Comparison of ENCODE assay signal across 9 cellular contexts in genomic region chr20:653590-654426, GRCh38. TPM values are rescaled to one million over a fixed set of nuclear protein-coding genes. Genes with fewer than 3 reads are reported as not detected.
DNase-seq lines count a peak whose midpoint lies in the region; ATAC-seq, FAIRE-seq and TF ChIP-seq lines count a peak whose summit lies in the region.
"Had no signal": no experiment of that assay in that cellular context is flagged by ENCODE, and none has a peak within 500 bp of the region (broad histone marks: within the 10 kb centered on the region; RNA-seq: fewer than 3 reads in every experiment).

No MANE protein-coding gene starts in this region.

- no peaks in the 10 kb centered on the region for H3K79me2 ChIP-seq in H1 (ENCODE audit: control insufficient read depth in 1 of 2, insufficient read depth in 2 of 2, low read length in 2 of 2)

- H3K27ac Mint-ChIP-seq in neural crest cell (ENCODE audit: unreplicated experiment), result peak overlapping the region; percentile 25

- no peak for TF ChIP-seq RAD21 in H1 (IDR thresholded peaks at IDR 0.05 in 1 of 2, conservative IDR thresholded peaks at IDR 0.05 in 1 of 2; ENCODE audit: low read depth in 2 of 2, low read length in 2 of 2)

- no peak overlapping the region for H3K4ac ChIP-seq in H1 (replicated peaks; ENCODE audit: insufficient read length, low read depth, low read length)

- H3K9ac ChIP-seq in NT2/D1 (ENCODE audit: insufficient read length, low read depth), result peak overlapping the region; percentile 56
- peak overlapping the region in 2 of 4 experiments; percentile 8 to 13; a peak in 1 of 7 replicates for H3K9ac ChIP-seq in H1 (replicated peaks in 1 of 4; ENCODE audit: extremely low read depth in 1 of 4, low read depth in 3 of 4, low read length in 3 of 4)

- H2BK120ac ChIP-seq in H1 (replicated peaks; ENCODE audit: low read depth, low read length), result no peak overlapping the region

- POLR2A ChIA-PET in H1 (lab: Charles Lee; ENCODE audit: partially characterized antibody), result interaction anchor here (1.8 kb wide), 1 partner anchor 11 kb away, joined by 4 read pairs; no protein-coding TSS in a partner anchor

- H3K4me3 ChIP-seq in NT2/D1 (ENCODE audit: insufficient read length, low read depth) (peak overlapping the region; percentile 33), H1 (ENCODE audit: extremely low read depth in 1 of 4, insufficient read depth in 2 of 4, low read depth in 3 of 4, low read length in 4 of 4) (peak overlapping the region; percentile 37 to 72 (median 58))

- peaks cover 7% of the 10 kb centered on the region for H3K4me1 ChIP-seq in NT2/D1 (ENCODE audit: insufficient read depth, insufficient read length)
- peaks cover 16 to 26% (median 17%) of the 10 kb centered on the region in 4 experiments for H3K4me1 ChIP-seq in H1 (replicated peaks in 1 of 4; ENCODE audit: control insufficient read depth in 3 of 4, insufficient read depth in 4 of 4, low read length in 3 of 4)

- H3K23ac ChIP-seq in H1 (ENCODE audit: insufficient read length), result no peak overlapping the region

- peak overlapping the region; percentile 47; the same call in 1 of the 2 replicates for H2AK5ac ChIP-seq in H1 (ENCODE audit: low read depth, low read length)

- no peak overlapping the region for H3K56ac ChIP-seq in H1 (replicated peaks; ENCODE audit: insufficient read length, low read depth, low read length)

- ATAC-seq in HG03442 (IDR thresholded peaks at IDR 0.05; ENCODE audit: unreplicated experiment), result no peak

- no peak for FAIRE-seq in H1 (lab: Jason Lieb, UNC)
- FAIRE-seq: colon had no signal

- no peaks in the 10 kb centered on the region for H3K9me3 Mint-ChIP-seq in neural crest cell

- peak overlapping the region; percentile 84; the same call in 1 of the 2 replicates for H2BK20ac ChIP-seq in H1 (ENCODE audit: low read length)

- H3K27ac ChIP-seq in H1 (ENCODE audit: low read depth, low read length), result no peak overlapping the region

- H4K8ac ChIP-seq in H1 (ENCODE audit: extremely low read depth, insufficient read depth, low read length), result peak overlapping the region; percentile 60; the same call in 1 of the 2 replicates

- H4K5ac ChIP-seq in H1 (ENCODE audit: insufficient read length, low read depth, low read length), result no peak overlapping the region

- peaks cover 5% of the 10 kb centered on the region for H3K36me3 Mint-ChIP-seq in neural crest cell (ENCODE audit: low read depth)

- TF ChIP-seq POLR2A in H1 (IDR thresholded peaks at IDR 0.05; ENCODE audit: control extremely low read depth in 1 of 2, low read depth in 2 of 2, low read length in 2 of 2), result no peak

- CTCF ChIA-PET in H1 (lab: Charles Lee; ENCODE audit: partially characterized antibody), result interaction anchor here (1.4 to 3.9 kb wide), 5 partner anchors 9 to 83 kb away, joined by 3 to 45 read pairs (median 8); no protein-coding TSS in a partner anchor

- peak overlapping the region; percentile 65 to 73 for H3K4me2 ChIP-seq in H1 (ENCODE audit: insufficient read depth in 1 of 2, low read depth in 2 of 2, low read length in 2 of 2)

- H3K9me3 ChIP-seq in NT2/D1 (ENCODE audit: insufficient read depth, low read length) (no peaks in the 10 kb centered on the region), H1 (ENCODE audit: insufficient read depth in 2 of 2, low read depth in 1 of 2, low read length in 1 of 2) (no peaks in the 10 kb centered on the region)

- peak overlapping the region; percentile 20 for H4K91ac ChIP-seq in H1 (replicated peaks; ENCODE audit: insufficient read length, low read length)

- H2BK12ac ChIP-seq in H1 (ENCODE audit: low read depth, low read length), result peak overlapping the region; percentile 51

- peaks cover 29% of the 10 kb centered on the region for H3K27me3 Mint-ChIP-seq in neural crest cell (ENCODE audit: low read depth)

- H3K79me1 ChIP-seq in H1 (ENCODE audit: low read depth, low read length), result no peaks in the 10 kb centered on the region

- H4K20me1 ChIP-seq in H1 (replicated peaks in 1 of 2; ENCODE audit: control insufficient read depth in 1 of 2, insufficient read depth in 2 of 2, low read length in 2 of 2), result peaks cover 0 to 4% of the 10 kb centered on the region in 2 experiments

- TF ChIP-seq CTCF in H1 (IDR thresholded peaks at IDR 0.05; ENCODE audit: control extremely low read depth in 1 of 3, insufficient read depth in 1 of 3, low read depth in 1 of 3, low read length in 3 of 3) (no peak), neural crest cell (conservative IDR thresholded peaks at IDR 0.05) (no peak)

- 50% methylated on average over 27 of the region's 31 CpGs; no CpG with 5 or more reads in 1 of the 2 experiments for WGBS in H1 (ENCODE audit: extremely low coverage in 1 of 2, insufficient coverage in 1 of 2, insufficient read length in 1 of 2, insufficient replicate concordance in 2 of 2, low coverage in 1 of 2, low lambda C conversion rate in 2 of 2, missing lambda C conversion rate in 1 of 2), 2 experiments

- TF ChIP-seq EP300 in H1 (IDR thresholded peaks at IDR 0.05; ENCODE audit: borderline replicate concordance in 1 of 2, low read depth in 2 of 2, low read length in 2 of 2), result no peak

- H2BK15ac ChIP-seq in H1 (ENCODE audit: low read length), result peak overlapping the region; percentile 82

- H3K36me3 ChIP-seq in NT2/D1 (ENCODE audit: insufficient read depth, insufficient read length, low read length) (peaks cover 19% of the 10 kb centered on the region), H1 (ENCODE audit: control insufficient read depth in 2 of 4, insufficient read depth in 4 of 4, low read length in 3 of 4) (no peaks in the 10 kb centered on the region)

- H3K27me3 ChIP-seq in NT2/D1 (ENCODE audit: insufficient read depth, insufficient read length) (no peaks in the 10 kb centered on the region), H1 (replicated peaks in 1 of 4; ENCODE audit: control insufficient read depth in 3 of 4, extremely low read depth in 1 of 4, insufficient read depth in 3 of 4, low read length in 3 of 4) (peaks cover 0 to 7% (median 0%) of the 10 kb centered on the region in 4 experiments; a peak in 3 of 7 replicates)

- peak overlapping the region; percentile 62 for H3K4me3 Mint-ChIP-seq in neural crest cell

- peak overlapping the region; percentile 9 for H3K18ac ChIP-seq in H1 (ENCODE audit: extremely low read depth, low read length)

- peaks cover 10% of the 10 kb centered on the region; the same call in 1 of the 2 replicates for H3K23me2 ChIP-seq in H1 (ENCODE audit: low read depth, low read length)

- 0 out of 2 replicates have a peak overlapping the region, but pooled peaks have one; percentile 17 for H2AFZ ChIP-seq in H1 (ENCODE audit: low read length)

- no peak overlapping the region for H2BK5ac ChIP-seq in H1 (ENCODE audit: low read depth, low read length)

- H3K4me1 Mint-ChIP-seq in neural crest cell, result peaks cover 15% of the 10 kb centered on the region

- peak overlapping the region; percentile 2 for H3K14ac ChIP-seq in H1 (ENCODE audit: insufficient read length)

- DNase-seq in CD1c-positive myeloid dendritic cell (ENCODE audit: extremely low spot score) (peak; percentile 51), NT2/D1 (ENCODE audit: low read depth, low spot score) (no peak), H1 (ENCODE audit: low read depth in 1 of 2, low spot score in 2 of 2) (no peak), neural crest cell (ENCODE audit: low read depth, low spot score) (no peak), HT-29 (ENCODE audit: low spot score) (no peak), activated gamma-delta T cell treated with Interleukin-2 at 50 U/mL for 16 hours (no peak)
- DNase-seq in stimulated activated CD4-positive, alpha-beta T cell treated with anti-CD3 and anti-CD28 coated beads, Interleukin-1b, Interleukin-23, amount 100 ng/mL, for 48 hours, result no peak

TF ChIP-seq in H1, 55 proteins besides CTCF, POLR2A, EP300 and RAD21 (continues in another document):
- TF ChIP-seq TAF7 (optimal IDR thresholded peaks at IDR 0.05; ENCODE audit: borderline replicate concordance, low read depth, low read length) (peak; percentile 5), POLR2AphosphoS5 (IDR thresholded peaks at IDR 0.05; ENCODE audit: low read depth, low read length) (no peak), CTBP2 (IDR thresholded peaks at IDR 0.05; ENCODE audit: borderline replicate concordance, insufficient read depth, insufficient read length, low read length) (no peak)

RNA-seq across cellular contexts. Expression of gene SRXN1, which starts 0.8 kb away (rescaled TPM):
- 15.8 and 16.7 TPM in 2 replicates for total RNA-seq in H1 (2021; fragmentation: NEBNext Ultra II Directional; extraction: Animal tissue kit (Norgen Biotek cat#: 25700))
- 12.2 and 12.7 TPM in 2 replicates for polyA plus RNA-seq in H1 (2011; rRNA removed)
- polyA plus RNA-seq in H1 (2011; cell fraction: cytosol; rRNA removed), result 15.8 TPM
- polyA plus RNA-seq in H1 (2011; cell fraction: nucleus; rRNA removed), result 7.5 TPM
- polyA plus RNA-seq in H1 (2012, experiment 1 of 2), result 15.0 to 16.5 TPM (median 15.5 TPM) in 4 replicates
- 5.7 TPM for polyA plus RNA-seq in H1 (2012, experiment 2 of 2)
- polyA plus RNA-seq in H1 (2013, experiment 1 of 2), result 13.5 TPM
- 13.9 TPM for polyA plus RNA-seq in H1 (2013, experiment 2 of 2)
- polyA minus RNA-seq in H1 (2011; rRNA and poly(A)+ RNA removed), result 14.4 and 15.9 TPM in 2 replicates
- 5.9 TPM for polyA minus RNA-seq in H1 (2011; cell fraction: cytosol; rRNA and poly(A)+ RNA removed)
- polyA minus RNA-seq in H1 (2011; cell fraction: nucleus; rRNA and poly(A)+ RNA removed), result 7.6 TPM
- 10.7 and 12.6 TPM in 2 replicates for total RNA-seq in neural crest cell
- total RNA-seq in HT-29 (2014; rRNA removed; shearing (Covaris generic)), result 56.4 and 65.1 TPM in 2 replicates

RNA-seq across cellular contexts. Expression of gene SCRT2, which starts 21.8 kb away (rescaled TPM):
- 0.27 and 0.34 TPM in 2 replicates for total RNA-seq in H1 (2021; fragmentation: NEBNext Ultra II Directional; extraction: Animal tissue kit (Norgen Biotek cat#: 25700))
- 0.12 and 0.14 TPM in 2 replicates for polyA plus RNA-seq in H1 (2011; rRNA removed)
- 0.05 TPM for polyA plus RNA-seq in H1 (2011; cell fraction: cytosol; rRNA removed)
- polyA plus RNA-seq in H1 (2011; cell fraction: nucleus; rRNA removed), result 0.57 TPM
- 0.21 to 0.36 TPM (median 0.32 TPM) in 4 replicates for polyA plus RNA-seq in H1 (2012, experiment 1 of 2)
- 0.25 TPM for polyA plus RNA-seq in H1 (2012, experiment 2 of 2)
- polyA plus RNA-seq in H1 (2013, experiment 1 of 2), result 0.59 TPM
- 0.55 TPM for polyA plus RNA-seq in H1 (2013, experiment 2 of 2)
- polyA minus RNA-seq in H1 (2011; rRNA and poly(A)+ RNA removed), result 0.05 and 0.06 TPM in 2 replicates
- 0.44 TPM for polyA minus RNA-seq in H1 (2011; cell fraction: cytosol; rRNA and poly(A)+ RNA removed)
- polyA minus RNA-seq in H1 (2011; cell fraction: nucleus; rRNA and poly(A)+ RNA removed), result 0.30 TPM
- 3.7 and 4.1 TPM in 2 replicates for total RNA-seq in neural crest cell
- total RNA-seq in HT-29 (2014; rRNA removed; shearing (Covaris generic)), result not detected in 2 replicates

RNA-seq across cellular contexts. Expression of gene TCF15, which starts 43.7 kb away (rescaled TPM):
- total RNA-seq in H1 (2021; fragmentation: NEBNext Ultra II Directional; extraction: Animal tissue kit (Norgen Biotek cat#: 25700)), result 6.9 and 7.3 TPM in 2 replicates
- polyA plus RNA-seq in H1 (2011; rRNA removed), result 3.7 and 4.4 TPM in 2 replicates
- 4.0 TPM for polyA plus RNA-seq in H1 (2011; cell fraction: cytosol; rRNA removed)
- 2.3 TPM for polyA plus RNA-seq in H1 (2011; cell fraction: nucleus; rRNA removed)
- polyA plus RNA-seq in H1 (2012, experiment 1 of 2), result 3.3 to 7.0 TPM (median 5.5 TPM) in 4 replicates
- polyA plus RNA-seq in H1 (2012, experiment 2 of 2), result 1.3 TPM
- 5.6 TPM for polyA plus RNA-seq in H1 (2013, experiment 1 of 2)
- 5.4 TPM for polyA plus RNA-seq in H1 (2013, experiment 2 of 2)
- polyA minus RNA-seq in H1 (2011; rRNA and poly(A)+ RNA removed), result 0.15 and 0.38 TPM in 2 replicates
- 4.1 TPM for polyA minus RNA-seq in H1 (2011; cell fraction: cytosol; rRNA and poly(A)+ RNA removed)
- polyA minus RNA-seq in H1 (2011; cell fraction: nucleus; rRNA and poly(A)+ RNA removed), result 2.9 TPM
- total RNA-seq in neural crest cell, result 0.32 and 0.61 TPM in 2 replicates
- total RNA-seq in HT-29 (2014; rRNA removed; shearing (Covaris generic)), result not detected in 2 replicates
